8 cellular contexts compared by ENCODE assay signal in genomic region chrX:318068-318738, GRCh38. TPM values are rescaled to one million over a fixed set of nuclear protein-coding genes. Genes with fewer than 3 reads are reported as not detected.
A peak's percentile ranks its signal among the peaks of the same experiment; 100 is the strongest.
DNase-seq lines count a peak whose midpoint lies in the region; ATAC-seq and TF ChIP-seq lines count a peak whose summit lies in the region.

No MANE protein-coding gene starts in this region.

- H3K9ac ChIP-seq in iPS-20b (ENCODE audit: low read depth, low read length), result peak overlapping the region; percentile 82

- TF ChIP-seq POLR2A in body of pancreas (IDR thresholded peaks at IDR 0.05), result peak in 2 of 3 donors; percentile 79 to 84

- peak overlapping the region; percentile 26 to 80 for H3K4me3 ChIP-seq in body of pancreas
- peak overlapping the region; percentile 75 for H3K4me3 ChIP-seq in iPS-20b (ENCODE audit: low read length)

- peak overlapping the region; percentile 87 to 98 (median 96) for H3K27ac ChIP-seq in body of pancreas
- H3K27ac ChIP-seq in iPS-20b (ENCODE audit: low read length), result no peak overlapping the region

- intact Hi-C loops in body of pancreas (cut with DNase I), result no loop called here

- DNase-seq in SK-N-DZ (ENCODE audit: low spot score), result peak; percentile 94
- DNase-seq in body of pancreas, result peak; percentile 99 to 100 (median 99)
- DNase-seq in stimulated activated CD4-positive, alpha-beta T cell treated with anti-CD3 and anti-CD28 coated beads, Interleukin-12 subunit alpha, Interleukin-12 subunit beta, amount 100 ng/mL, for 4 hours, result peak; percentile 95
- DNase-seq in effector CD8-positive, alpha-beta T cell (lab: John Stamatoyannopoulos, UW), result no peak
- no peak for DNase-seq in GDM1 (lab: John Stamatoyannopoulos, UW)

- TF ChIP-seq CTCF in body of pancreas (IDR thresholded peaks at IDR 0.05), result no peak

- H3K9me3 ChIP-seq in body of pancreas (no peaks in the 10 kb centered on the region), iPS-20b (ENCODE audit: insufficient read depth, low read depth, low read length) (no peaks in the 10 kb centered on the region)

- H3K27me3 ChIP-seq in body of pancreas, result no peaks in the 10 kb centered on the region
- H3K27me3 ChIP-seq in iPS-20b (ENCODE audit: insufficient read depth, low read length), result peaks cover 12% of the 10 kb centered on the region; the same call in 1 of the 2 replicates

- 0 to 5% methylated on average over 14 to 57 of the region's 61 CpGs for WGBS in body of pancreas, 2 donors

- H3K4me1 ChIP-seq in body of pancreas, result peaks cover 24% of the 10 kb centered on the region
- H3K4me1 ChIP-seq in iPS-20b (ENCODE audit: insufficient read depth, low read length), result peaks cover 6% of the 10 kb centered on the region

- H3K36me3 ChIP-seq in body of pancreas (replicated peaks in 1 of 2; ENCODE audit: insufficient read depth in 1 of 2, low read depth in 2 of 2) (peaks cover 0 to 8% of the 10 kb centered on the region in 2 donors), iPS-20b (ENCODE audit: insufficient read depth, low read depth, low read length) (peaks cover 27% of the 10 kb centered on the region)

- ATAC-seq in GM18502 (IDR thresholded peaks at IDR 0.05; ENCODE audit: poor library complexity, unreplicated experiment) (peak; percentile 72), HG02938 (IDR thresholded peaks at IDR 0.05; ENCODE audit: unreplicated experiment) (peak; percentile 57), body of pancreas (peak; percentile 81)

RNA-seq across cellular contexts. Expression of gene GTPBP6, which starts 0.4 kb away (rescaled TPM):
- polyA plus RNA-seq in SK-N-DZ (2014; cell fraction: cytosol; rRNA removed), result 32.5 and 41.2 TPM in 2 replicates
- 48.4 and 50.4 TPM in 2 replicates for polyA plus RNA-seq in SK-N-DZ (2014; cell fraction: nucleus; rRNA removed)
- 10 to 100 TPM; 25.7 to 32.4 TPM for total RNA-seq in body of pancreas

RNA-seq across cellular contexts. Expression of gene PLCXD1, which starts 37.0 kb away (rescaled TPM):
- polyA plus RNA-seq in SK-N-DZ (2014; cell fraction: cytosol; rRNA removed), result 34.2 and 37.3 TPM in 2 replicates
- 34.9 and 36.7 TPM in 2 replicates for polyA plus RNA-seq in SK-N-DZ (2014; cell fraction: nucleus; rRNA removed)
- total RNA-seq in body of pancreas, result 1 to 10 TPM; 4.2 to 7.3 TPM

Comparison
In these comparisons a context has a peak if more than half of its experiments do, and no peak if none do; other contexts are left out.
1. DNase-seq: peak in SK-N-DZ (single experiment), body of pancreas (4 of 4) and stimulated activated CD4-positive, alpha-beta T cell treated with anti-CD3 and anti-CD28 coated beads, Interleukin-12 subunit alpha, Interleukin-12 subunit beta, amount 100 ng/mL, for 4 hours (single experiment); none in effector CD8-positive, alpha-beta T cell (single experiment) and GDM1 (single experiment).
2. Peak in every context shown above with its lines, with median percentiles within 50 percentile points of each other: ATAC-seq.